Comparison of ENCODE assay signal across 7 cellular contexts in genomic region chrX:65491620-65492019, GRCh38.
"Had no signal": no experiment of that assay in that cellular context is flagged by ENCODE, and none has a peak within 500 bp of the region (broad histone marks: within the 10 kb centered on the region; RNA-seq: fewer than 3 reads in every experiment).

No MANE protein-coding gene starts in this region.

- H3K4me3 ChIP-seq: GM12878 had no signal

- ATAC-seq: GM12878 had no signal

- FAIRE-seq: G401.6, GM12878, GM12892, GM18507, GM19239 had no signal

- DNase-seq: GDM1, GF-D8 had no signal
